In genomic region chr18:46892842-46893241, GRCh38 we compare ENCODE assay signal across 13 cellular contexts. TPM values are rescaled to one million over a fixed set of nuclear protein-coding genes. Genes with fewer than 3 reads are reported as not detected.
DNase-seq lines count a peak whose midpoint lies in the region; ATAC-seq and TF ChIP-seq lines count a peak whose summit lies in the region.
"Had no signal": no experiment of that assay in that cellular context is flagged by ENCODE, and none has a peak within 500 bp of the region (broad histone marks: within the 10 kb centered on the region; RNA-seq: fewer than 3 reads in every experiment).

No MANE protein-coding gene starts in this region.

- ATAC-seq in GM18499 (IDR thresholded peaks at IDR 0.05; ENCODE audit: insufficient read depth, unreplicated experiment), result peak; percentile 47
- peak; percentile 49 for ATAC-seq in GM21367 (IDR thresholded peaks at IDR 0.05; ENCODE audit: unreplicated experiment)
- peak; percentile 53 for ATAC-seq in HG03108 (IDR thresholded peaks at IDR 0.05; ENCODE audit: unreplicated experiment)

- no peak overlapping the region for H3K27ac ChIP-seq in dorsolateral prefrontal cortex

- no peak overlapping the region for H3K4me3 ChIP-seq in foreskin fibroblast (ENCODE audit: low read depth in 1 of 2, low read length in 2 of 2)
- no peak overlapping the region for H3K4me3 ChIP-seq in dorsolateral prefrontal cortex

- DNase-seq in myocyte (ENCODE audit: low read depth) (peak; percentile 67), NCI-H1048 (lab: John Stamatoyannopoulos, UW) (no peak), foreskin fibroblast (no peak), posterior cingulate gyrus (no peak), dorsolateral prefrontal cortex (no peak)
- DNase-seq: amniotic stem cell; CD4-positive, CD25-positive, alpha-beta regulatory T cell; effector CD4-positive, alpha-beta T cell; NCI-H1694 treated with DMSO at 0.1 percent for 48 hours; stimulated activated CD4-positive, alpha-beta T cell treated with anti-CD3 and anti-CD28 coated beads, Interleukin-4, amount 100 ng/mL, for 4 hours had no signal

- intact Hi-C loops in posterior cingulate gyrus (cut with DNase I), result no loop called here
- intact Hi-C loops in dorsolateral prefrontal cortex (cut with DNase I), result no loop called here

- no peak for TF ChIP-seq CTCF in foreskin fibroblast (IDR thresholded peaks at IDR 0.05; ENCODE audit: low read depth, low read length)
- TF ChIP-seq CTCF in dorsolateral prefrontal cortex (IDR thresholded peaks at IDR 0.05 in 54 of 56, conservative IDR thresholded peaks at IDR 0.05 in 2 of 56; ENCODE audit: low read depth in 1 of 56, partially characterized antibody in 56 of 56), result no peak

- H3K27me3 ChIP-seq in dorsolateral prefrontal cortex, result no peaks in the 10 kb centered on the region

RNA-seq across cellular contexts. Expression of gene PIAS2, which starts 24.5 kb away (rescaled TPM):
- total RNA-seq in myocyte (38.5 and 38.9 TPM in 2 replicates), dorsolateral prefrontal cortex (100 to 1,000 TPM in 4 of 120 experiments, 10 to 100 TPM in 116; 56.7 to 117 (median 80.3) TPM)
- 16.7 TPM for polyA plus RNA-seq in myocyte (2012)

RNA-seq across cellular contexts. Expression of gene KATNAL2, which starts 24.6 kb away (rescaled TPM):
- total RNA-seq in myocyte (10.4 and 13.9 TPM in 2 replicates), dorsolateral prefrontal cortex (10 to 100 TPM in 116 of 120 experiments, 1 to 10 TPM in 4; 6.5 to 35.7 (median 17.6) TPM)
- polyA plus RNA-seq in myocyte (2012), result 5.8 TPM
- total RNA-seq: CD4-positive, CD25-positive, alpha-beta regulatory T cell had no signal
